In the genomic region with DNA sequence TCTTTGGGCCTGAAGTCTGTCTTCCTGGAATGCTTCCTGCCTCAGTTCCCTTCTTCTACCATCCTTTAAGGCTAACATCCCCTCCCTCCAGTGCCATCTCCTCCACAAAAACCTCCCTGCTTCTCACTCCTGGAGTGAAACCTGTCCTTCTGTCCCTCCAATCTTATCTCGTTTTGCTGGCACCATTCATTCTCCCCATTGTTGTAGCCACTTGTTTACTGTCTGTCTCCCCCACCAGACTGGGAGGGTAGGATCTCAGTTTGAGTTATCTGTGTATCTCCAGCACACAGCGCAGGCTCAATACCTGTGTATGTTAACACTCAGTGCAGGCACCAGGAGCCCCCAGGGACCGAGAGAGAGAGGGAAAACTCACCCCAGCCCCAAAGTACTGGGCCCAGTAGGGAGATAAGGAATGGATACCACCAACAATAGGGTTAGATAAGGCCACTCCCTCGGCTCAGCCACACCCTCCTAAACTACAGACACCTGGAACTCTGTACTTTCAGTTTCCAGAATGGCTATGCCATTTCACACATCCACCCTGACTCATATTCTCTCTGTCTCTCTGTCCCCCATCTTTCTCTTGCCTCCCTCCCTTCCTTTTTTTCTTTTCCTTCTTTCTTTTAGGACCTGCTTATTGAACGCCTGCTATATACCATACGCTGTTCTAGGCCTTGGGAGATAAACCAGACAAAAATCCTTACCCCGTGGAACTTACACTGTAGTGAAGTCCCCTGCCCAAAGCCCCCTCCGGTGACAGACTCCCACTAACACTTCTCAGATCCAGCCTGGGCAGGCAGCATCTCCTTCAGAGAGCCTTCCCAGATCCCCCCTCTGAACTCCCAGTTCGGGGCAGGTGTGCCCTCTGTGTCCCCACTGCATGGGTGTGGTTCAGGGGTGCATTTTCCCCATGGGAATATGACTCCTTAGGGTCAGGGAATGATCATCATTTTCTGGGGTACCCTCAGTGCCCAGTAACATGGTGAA, we compare ENCODE assay signal across 8 cellular contexts. TPM values are rescaled to one million over a fixed set of nuclear protein-coding genes. Genes with fewer than 3 reads are reported as not detected.
DNase-seq lines count a peak whose midpoint lies in the region; ATAC-seq, FAIRE-seq and TF ChIP-seq lines count a peak whose summit lies in the region.

No MANE protein-coding gene starts in this region.

- WGBS in thyroid gland, 2 donors: 83 to 85% methylated on average over 9 of the region's 9 CpGs

- no peak for TF ChIP-seq POLR2A in thyroid gland (IDR thresholded peaks at IDR 0.05)

- H3K36me3 ChIP-seq in RWPE2 (ENCODE audit: low read depth) (no peaks in the 10 kb centered on the region), thyroid gland (no peaks in the 10 kb centered on the region)

- H3K9me3 ChIP-seq in RWPE2 (ENCODE audit: severe bottlenecking): no peaks in the 10 kb centered on the region
- no peaks in the 10 kb centered on the region for H3K9me3 ChIP-seq in thyroid gland

- H3K27ac ChIP-seq in RWPE2 (ENCODE audit: poor library complexity, severe bottlenecking): peak overlapping the region; percentile 72
- peak overlapping the region in 1 of 3 donors; percentile 86 for H3K27ac ChIP-seq in thyroid gland

- intact Hi-C loops in thyroid gland (cut with DNase I): loop anchor here (2.0 to 5.0 kb wide), 3 partner anchors 79 to 287 kb away; no protein-coding TSS in a partner anchor

- no peak overlapping the region for H3K4me3 ChIP-seq in RWPE2 (ENCODE audit: severe bottlenecking)
- no peak overlapping the region for H3K4me3 ChIP-seq in thyroid gland (replicated peaks in 1 of 3)

- no peak for DNase-seq in GM18507 (ENCODE audit: extremely low spot score, insufficient read length, low read depth)
- no peak for DNase-seq in RWPE2 (ENCODE audit: low spot score)
- peak; percentile 71 for DNase-seq in islet precursor cell
- no peak for DNase-seq in thyroid gland
- DNase-seq in ureter (ENCODE audit: low spot score): no peak
- DNase-seq in DMS53 (lab: John Stamatoyannopoulos, UW): no peak

- TF ChIP-seq CTCF in RWPE2 (IDR thresholded peaks at IDR 0.05; ENCODE audit: poor library complexity, severe bottlenecking) (no peak), thyroid gland (IDR thresholded peaks at IDR 0.05) (no peak)

- peak; percentile 80 for FAIRE-seq in GM18507 (lab: Jason Lieb, UNC)

- no peaks in the 10 kb centered on the region for H3K27me3 ChIP-seq in RWPE2 (ENCODE audit: insufficient read depth, poor library complexity, severe bottlenecking)
- no peaks in the 10 kb centered on the region for H3K27me3 ChIP-seq in thyroid gland

- H3K4me1 ChIP-seq in RWPE2 (ENCODE audit: insufficient read depth, poor library complexity, severe bottlenecking) (peaks cover 15% of the 10 kb centered on the region), thyroid gland (peaks cover 5 to 18% of the 10 kb centered on the region in 2 donors)

- peak; percentile 35 for ATAC-seq in HG02798 (IDR thresholded peaks at IDR 0.05; ENCODE audit: poor library complexity, unreplicated experiment)
- no peak for ATAC-seq in RWPE2 (ENCODE audit: low read depth)
- no peak for ATAC-seq in GM18520 (IDR thresholded peaks at IDR 0.05; ENCODE audit: unreplicated experiment)

RNA-seq across cellular contexts. Expression of a gene that starts 3.3 kb away (rescaled TPM):
- total RNA-seq in thyroid gland: 10 to 100 TPM; 15.4 to 23.0 (median 18.2) TPM
- 47.3 TPM for total RNA-seq in ureter
